ENCODE assay signal across 8 cellular contexts in genomic region chr1:56409112-56409691, GRCh38.
DNase-seq lines count a peak whose midpoint lies in the region; ATAC-seq, FAIRE-seq and TF ChIP-seq lines count a peak whose summit lies in the region.
"Had no signal": no experiment of that assay in that cellular context is flagged by ENCODE, and none has a peak within 500 bp of the region (broad histone marks: within the 10 kb centered on the region; RNA-seq: fewer than 3 reads in every experiment).

No MANE protein-coding gene starts in this region.

- no peaks in the 10 kb centered on the region for H3K36me3 Mint-ChIP-seq in T-helper 17 cell (ENCODE audit: low read depth)

- TF ChIP-seq EP300 in ovary (IDR thresholded peaks at IDR 0.05), result no peak

- no peak overlapping the region for H3K4me3 Mint-ChIP-seq in T-helper 17 cell

- H3K36me3 ChIP-seq in pancreas (no peaks in the 10 kb centered on the region), ovary (no peaks in the 10 kb centered on the region), uterus (no peaks in the 10 kb centered on the region)
- H3K36me3 ChIP-seq: cardiac muscle cell had no signal

- intact Hi-C loops in pancreas (cut with DNase I), result no loop called here
- intact Hi-C loops in ovary (cut with DNase I), result no loop called here
- intact Hi-C loops in uterus (cut with DNase I; ENCODE audit: low total_unique reads), result no loop called here

- H3K27me3 ChIP-seq in pancreas (no peaks in the 10 kb centered on the region), ovary (no peaks in the 10 kb centered on the region), uterus (no peaks in the 10 kb centered on the region)
- H3K27me3 ChIP-seq: cardiac muscle cell had no signal

- peaks cover 11% of the 10 kb centered on the region for H3K27me3 Mint-ChIP-seq in T-helper 17 cell

- 45% methylated on average over 8 of the region's 8 CpGs for WGBS in pancreas, 2 donors
- 89 to 92% (median 90%) methylated on average over 8 of the region's 8 CpGs for WGBS in ovary, 3 donors

- TF ChIP-seq CTCF in GM12872 (IDR thresholded peaks at IDR 0.05; ENCODE audit: insufficient read depth, low read depth, low read length), result peak; percentile 76
- peak; percentile 30 to 49 (median 40) for TF ChIP-seq CTCF in pancreas (IDR thresholded peaks at IDR 0.05)
- TF ChIP-seq CTCF in ovary (IDR thresholded peaks at IDR 0.05), result no peak
- no peak for TF ChIP-seq CTCF in uterus (IDR thresholded peaks at IDR 0.05)

- ATAC-seq in pancreas, result peak; percentile 78 to 92 (median 89)
- ATAC-seq in T-helper 17 cell, result no peak

- H3K4me1 ChIP-seq in pancreas, result peaks cover 10 to 27% (median 12%) of the 10 kb centered on the region in 3 donors
- H3K4me1 ChIP-seq in ovary (ENCODE audit: insufficient read depth), result peaks cover 7% of the 10 kb centered on the region
- no peaks in the 10 kb centered on the region for H3K4me1 ChIP-seq in uterus

- DNase-seq in HuH-7.5 (ENCODE audit: low spot score), result peak; percentile 31
- DNase-seq in dermis blood vessel endothelial cell, result peak; percentile 18
- DNase-seq in pancreas, result peak; percentile 55 to 74 (median 66)
- DNase-seq in T-helper 17 cell, result no peak
- DNase-seq in ovary, result no peak
- no peak for DNase-seq in uterus

- TF ChIP-seq POLR2A in ovary (IDR thresholded peaks at IDR 0.05), result no peak
- TF ChIP-seq POLR2A in uterus (IDR thresholded peaks at IDR 0.05), result no peak

- no peak for FAIRE-seq in pancreas (lab: Jason Lieb, UNC)

- H3K4me1 Mint-ChIP-seq in T-helper 17 cell, result no peaks in the 10 kb centered on the region

- H3K27ac ChIP-seq in pancreas, result no peak overlapping the region
- H3K27ac ChIP-seq in ovary, result no peak overlapping the region
- no peak overlapping the region for H3K27ac ChIP-seq in uterus
- H3K27ac ChIP-seq: cardiac muscle cell had no signal

- H3K27ac Mint-ChIP-seq in T-helper 17 cell, result no peak overlapping the region

- H3K9me3 ChIP-seq in pancreas (no peaks in the 10 kb centered on the region), T-helper 17 cell (ENCODE audit: control insufficient read depth, low read length, poor library complexity, severe bottlenecking) (no peaks in the 10 kb centered on the region), ovary (no peaks in the 10 kb centered on the region), uterus (no peaks in the 10 kb centered on the region)

- H3K4me3 ChIP-seq in pancreas (no peak overlapping the region), ovary (no peak overlapping the region), uterus (no peak overlapping the region)
- H3K4me3 ChIP-seq: cardiac muscle cell had no signal

Comparison
In these comparisons a context has a peak if more than half of its experiments do, and no peak if none do; other contexts are left out.
1. CTCF ChIP-seq: peak in GM12872 (single experiment) and pancreas (4 of 4); none in ovary (0 of 3) and uterus (0 of 4).
2. DNase-seq: peak in HuH-7.5 (single experiment), dermis blood vessel endothelial cell (single experiment) and pancreas (6 of 6); none in T-helper 17 cell (0 of 3), ovary (0 of 5) and uterus (0 of 2).